In the genomic region with DNA sequence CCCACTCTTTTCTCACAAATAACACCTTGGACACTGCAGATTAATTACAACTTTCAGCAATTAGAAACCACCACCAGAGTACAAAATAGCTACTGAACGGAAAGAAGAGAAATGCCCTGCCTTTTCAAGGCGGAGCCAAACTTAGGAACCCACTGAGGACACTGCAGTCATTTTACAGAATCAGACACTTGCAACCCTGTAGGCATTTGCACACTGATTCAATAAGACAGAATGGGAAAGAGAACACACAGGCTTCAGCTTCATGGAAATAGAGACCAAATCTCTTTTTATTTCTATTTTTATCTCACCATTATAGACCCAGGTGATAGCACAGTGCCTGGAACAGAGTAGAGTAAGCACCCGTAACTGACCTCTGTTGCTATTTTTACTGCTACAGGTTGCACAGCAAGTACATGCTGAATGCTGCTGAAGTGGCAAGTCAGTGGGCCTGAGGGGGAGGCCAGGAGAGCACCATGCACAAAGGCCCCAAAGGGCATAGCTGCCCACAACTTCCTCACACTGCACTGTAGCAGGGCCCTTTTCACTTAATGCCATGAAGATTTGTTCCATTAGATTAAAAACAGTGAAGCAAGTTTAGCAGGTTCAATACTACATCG, we compare ENCODE assay signal across 31 cellular contexts. TPM values are rescaled to one million over a fixed set of nuclear protein-coding genes. Genes with fewer than 3 reads are reported as not detected.
DNase-seq lines count a peak whose midpoint lies in the region; ATAC-seq and TF ChIP-seq lines count a peak whose summit lies in the region.
"Had no signal": no experiment of that assay in that cellular context is flagged by ENCODE, and none has a peak within 500 bp of the region (broad histone marks: within the 10 kb centered on the region; RNA-seq: fewer than 3 reads in every experiment).

No MANE protein-coding gene starts in this region.

- H3K27me3 Mint-ChIP-seq in stimulated activated naive B cell treated with anti-CD40 and anti-IgM and Interleukin-4, amounts not matched to agents 10 μg/mL and 1 μg/mL and 100 μg/mL, for 72 hours: peaks cover 4 to 8% of the 10 kb centered on the region in 2 donors

- no peak for TF ChIP-seq EP300 in esophagus muscularis mucosa (IDR thresholded peaks at IDR 0.05)

- BruUV-seq in A673 (replicated peaks; lab: Mats Ljungman, UMichigan): no TSS peak

- TF ChIP-seq POLR2A in body of pancreas (IDR thresholded peaks at IDR 0.05): no peak
- no peak for TF ChIP-seq POLR2A in esophagus muscularis mucosa (IDR thresholded peaks at IDR 0.05; ENCODE audit: low read depth)

- H3K27me3 ChIP-seq in body of pancreas (no peaks in the 10 kb centered on the region), A673 (replicated peaks; ENCODE audit: insufficient read depth, low read depth, low read length, poor library complexity) (no peaks in the 10 kb centered on the region), esophagus muscularis mucosa (peaks cover 0 to 3% (median 0%) of the 10 kb centered on the region in 4 donors)
- H3K27me3 ChIP-seq: breast epithelium, ovary had no signal

- H3K4me3 Mint-ChIP-seq in stimulated activated naive B cell treated with anti-CD40 and anti-IgM and Interleukin-4, amounts not matched to agents 10 μg/mL and 1 μg/mL and 100 μg/mL, for 72 hours: no peak overlapping the region
- H3K4me3 Mint-ChIP-seq: activated naive CD4-positive, alpha-beta T cell treated with anti-CD3 and anti-CD28 coated beads, Interleukin-2, amount 50 U/mL, for 24 hours; CD8-positive, alpha-beta T cell; immature natural killer cell; T-helper 17 cell had no signal

- peaks cover 7 to 12% of the 10 kb centered on the region in 2 donors for H3K4me1 Mint-ChIP-seq in stimulated activated naive B cell treated with anti-CD40 and anti-IgM and Interleukin-4, amounts not matched to agents 10 μg/mL and 1 μg/mL and 100 μg/mL, for 72 hours
- H3K4me1 Mint-ChIP-seq: activated naive CD4-positive, alpha-beta T cell treated with anti-CD3 and anti-CD28 coated beads, Interleukin-2, amount 50 U/mL, for 24 hours; immature natural killer cell; T-helper 17 cell had no signal

- no peaks in the 10 kb centered on the region for H3K36me3 Mint-ChIP-seq in stimulated activated naive B cell treated with anti-CD40 and anti-IgM and Interleukin-4, amounts not matched to agents 10 μg/mL and 1 μg/mL and 100 μg/mL, for 72 hours
- H3K36me3 Mint-ChIP-seq: activated naive CD4-positive, alpha-beta T cell treated with anti-CD3 and anti-CD28 coated beads, Interleukin-2, amount 50 U/mL, for 24 hours; CD8-positive, alpha-beta T cell; immature natural killer cell had no signal

- 25 to 28% methylated on average over 4 of the region's 4 CpGs for WGBS in body of pancreas, 2 donors
- 78% methylated on average over 4 of the region's 4 CpGs for WGBS in esophagus muscularis mucosa

- no peaks in the 10 kb centered on the region for H3K36me3 ChIP-seq in body of pancreas (replicated peaks in 1 of 2; ENCODE audit: insufficient read depth in 1 of 2, low read depth in 2 of 2)
- no peaks in the 10 kb centered on the region for H3K36me3 ChIP-seq in A673 (ENCODE audit: insufficient read depth, low read length, poor library complexity, severe bottlenecking)
- H3K36me3 ChIP-seq in esophagus muscularis mucosa: no peaks in the 10 kb centered on the region
- H3K36me3 ChIP-seq: breast epithelium, HAP-1, ovary, spleen, tibial artery had no signal

- H3K27ac ChIP-seq in body of pancreas (peak overlapping the region; percentile 36 to 55 (median 44)), A673 (ENCODE audit: low read depth, low read length, poor library complexity, severe bottlenecking) (no peak overlapping the region), esophagus muscularis mucosa (replicated peaks in 1 of 4) (no peak overlapping the region)
- H3K27ac ChIP-seq: breast epithelium, ovary, spleen, tibial artery had no signal

- no peak for TF ChIP-seq CTCF in body of pancreas (IDR thresholded peaks at IDR 0.05)
- TF ChIP-seq CTCF in A673 (conservative IDR thresholded peaks at IDR 0.05; ENCODE audit: low read depth, low read length): no peak
- no peak for TF ChIP-seq CTCF in esophagus muscularis mucosa (IDR thresholded peaks at IDR 0.05)

- POLR2A ChIA-PET in A673 (lab: Charles Lee; ENCODE audit: low non-redundant PET): no interaction called here

- no peak overlapping the region for H3K4me3 ChIP-seq in body of pancreas
- no peak overlapping the region for H3K4me3 ChIP-seq in A673 (ENCODE audit: low read depth, low read length, poor library complexity, severe bottlenecking)
- H3K4me3 ChIP-seq in esophagus muscularis mucosa: no peak overlapping the region
- H3K4me3 ChIP-seq: breast epithelium, HAP-1, ovary, spleen, tibial artery had no signal

- peak; percentile 88 for ATAC-seq in Right ventricle myocardium superior (ENCODE audit: poor library complexity)
- peak; percentile 9 for ATAC-seq in body of pancreas
- ATAC-seq in stimulated activated naive B cell treated with anti-CD40 and anti-IgM and Interleukin-4, amounts not matched to agents 10 μg/mL and 1 μg/mL and 100 μg/mL, for 72 hours (replicated peaks): peak; percentile 84 to 91
- ATAC-seq: CD8-positive, alpha-beta T cell; SK-N-SH treated with all-trans-retinoic acid at 6 μM for 48 hours; T-helper 17 cell had no signal

- intact Hi-C loops in Right ventricle myocardium superior (cut with DNase I) (no loop called here), cardiac septum (cut with DNase I) (no loop called here), body of pancreas (cut with DNase I) (no loop called here), A673 (cut with micrococcal nuclease; ENCODE audit: unreplicated experiment) (no loop called here), esophagus muscularis mucosa (cut with DNase I) (no loop called here)

- H3K27ac Mint-ChIP-seq in stimulated activated naive B cell treated with anti-CD40 and anti-IgM and Interleukin-4, amounts not matched to agents 10 μg/mL and 1 μg/mL and 100 μg/mL, for 72 hours: peak overlapping the region; percentile 1
- H3K27ac Mint-ChIP-seq: activated naive CD4-positive, alpha-beta T cell treated with anti-CD3 and anti-CD28 coated beads, Interleukin-2, amount 50 U/mL, for 24 hours; CD8-positive, alpha-beta T cell; T-helper 17 cell had no signal

- peaks cover 50% of the 10 kb centered on the region for H3K4me1 ChIP-seq in body of pancreas
- H3K4me1 ChIP-seq in A673 (ENCODE audit: insufficient read depth, low read length, poor library complexity, severe bottlenecking): no peaks in the 10 kb centered on the region
- H3K4me1 ChIP-seq in esophagus muscularis mucosa: no peaks in the 10 kb centered on the region
- H3K4me1 ChIP-seq: breast epithelium, HAP-1, spleen had no signal

- DNase-seq in Right ventricle myocardium superior (no peak), cardiac septum (ENCODE audit: low spot score) (no peak), RPMI8226 (peak; percentile 83), body of pancreas (no peak), HPDE6-E6E7 (ENCODE audit: extremely low spot score) (no peak), A673 (ENCODE audit: low spot score) (no peak), esophagus muscularis mucosa (ENCODE audit: extremely low spot score) (no peak)
- no peak for DNase-seq in stimulated activated naive B cell treated with anti-CD40 and anti-IgM and Interleukin-4, amounts not matched to agents 10 μg/mL and 1 μg/mL and 100 μg/mL, for 72 hours
- DNase-seq: activated CD4-positive, alpha-beta T cell treated with anti-CD3 and anti-CD28 coated beads for 4 hours; activated CD8-positive, alpha-beta memory T cell treated with anti-CD3 and anti-CD28 coated beads for 24 hours; activated T-cell treated with anti-CD3 and anti-CD28 coated beads for 4 hours; CD8-positive, alpha-beta T cell; immature natural killer cell; left colon; NCI-H1092 treated with DMSO at 0.1 percent for 48 hours; NCI-H1694 treated with DMSO at 0.1 percent for 48 hours; NCI-H2171; NCI-H510A; ovary; spleen; stimulated activated CD8-positive, alpha-beta memory T cell treated with anti-CD3 and anti-CD28 coated beads, Interleukin-4, amount 100 ng/mL, for 48 hours; T-helper 17 cell; tibial artery had no signal

- no peaks in the 10 kb centered on the region for H3K9me3 Mint-ChIP-seq in stimulated activated naive B cell treated with anti-CD40 and anti-IgM and Interleukin-4, amounts not matched to agents 10 μg/mL and 1 μg/mL and 100 μg/mL, for 72 hours
- H3K9me3 Mint-ChIP-seq: activated naive CD4-positive, alpha-beta T cell treated with anti-CD3 and anti-CD28 coated beads, Interleukin-2, amount 50 U/mL, for 24 hours; CD8-positive, alpha-beta T cell had no signal

- CTCF ChIA-PET in A673 (lab: Charles Lee): no interaction called here

- no peaks in the 10 kb centered on the region for H3K9me3 ChIP-seq in body of pancreas
- no peaks in the 10 kb centered on the region for H3K9me3 ChIP-seq in A673 (ENCODE audit: low read depth, low read length, poor library complexity, severe bottlenecking)
- no peaks in the 10 kb centered on the region for H3K9me3 ChIP-seq in esophagus muscularis mucosa
- H3K9me3 ChIP-seq: breast epithelium, HAP-1, ovary, spleen, tibial artery had no signal

RNA-seq across cellular contexts. Expression of a gene that starts 50.7 kb away (rescaled TPM):
- 0.78 TPM for total RNA-seq in Right ventricle myocardium superior
- 0.43 TPM for total RNA-seq in cardiac septum
- total RNA-seq in body of pancreas: 1 to 10 TPM; 2.9 to 8.9 TPM
- 0.15 and 0.52 TPM in 2 replicates for total RNA-seq in A673 (2021)
- total RNA-seq in esophagus muscularis mucosa: 1 to 10 TPM in 1 of 4 donors, under 1 TPM in 1, not detected in 2; 0.66 to 1.6 TPM
- total RNA-seq: endothelial cell of umbilical vein, fibroblast of lung, LHCN-M2, OCI-LY7 had no signal

Comparison
In these comparisons a context has a peak if more than half of its experiments do, and no peak if none do; other contexts are left out.
1. ATAC-seq: peak in every context shown above with its lines; median percentile 88 in Right ventricle myocardium superior; 88 in stimulated activated naive B cell treated with anti-CD40 and anti-IgM and Interleukin-4, amounts not matched to agents 10 μg/mL and 1 μg/mL and 100 μg/mL, for 72 hours; 9 in body of pancreas.
2. H3K27ac ChIP-seq: peak in body of pancreas (4 of 4); none in A673 (single experiment) and esophagus muscularis mucosa (0 of 4).